Comparison of ENCODE assay signal across 9 cellular contexts in genomic region chr6:155273438-155273837, GRCh38. TPM values are rescaled to one million over a fixed set of nuclear protein-coding genes. Genes with fewer than 3 reads are reported as not detected.
DNase-seq lines count a peak whose midpoint lies in the region; ATAC-seq, FAIRE-seq and TF ChIP-seq lines count a peak whose summit lies in the region.
"Had no signal": no experiment of that assay in that cellular context is flagged by ENCODE, and none has a peak within 500 bp of the region (broad histone marks: within the 10 kb centered on the region; RNA-seq: fewer than 3 reads in every experiment).

No MANE protein-coding gene starts in this region.

- H3K27ac ChIP-seq in Karpas-422 (ENCODE audit: low read length) (peak overlapping the region; percentile 37), H1 (ENCODE audit: low read depth, low read length) (no peak overlapping the region)
- H3K27ac ChIP-seq: right lobe of liver had no signal

- H3K56ac ChIP-seq in H1 (replicated peaks; ENCODE audit: insufficient read length, low read depth, low read length) = no peak overlapping the region

- H2BK12ac ChIP-seq in H1 (ENCODE audit: low read depth, low read length) = no peak overlapping the region

- no peak for TF ChIP-seq CTCF in BE2C (IDR thresholded peaks at IDR 0.05; ENCODE audit: low read depth, low read length)
- no peak for TF ChIP-seq CTCF in H1 (IDR thresholded peaks at IDR 0.05; ENCODE audit: control extremely low read depth in 1 of 3, insufficient read depth in 1 of 3, low read depth in 1 of 3, low read length in 3 of 3)

- H3K9ac ChIP-seq in Karpas-422 (ENCODE audit: low read length) = no peak overlapping the region
- no peak overlapping the region for H3K9ac ChIP-seq in H1 (replicated peaks in 1 of 4; ENCODE audit: extremely low read depth in 1 of 4, low read depth in 3 of 4, low read length in 3 of 4)

- H3K9me2 ChIP-seq in Karpas-422 (replicated peaks; ENCODE audit: insufficient read depth, low read length) = no peaks in the 10 kb centered on the region

- POLR2A ChIA-PET in H1 (lab: Charles Lee; ENCODE audit: partially characterized antibody) = interaction anchor here (0.8 to 1.1 kb wide), 2 partner anchors 34 to 91 kb away, joined by 3 to 5 read pairs; no protein-coding TSS in a partner anchor

- H3K9me3 ChIP-seq in BE2C (no peaks in the 10 kb centered on the region), Karpas-422 (ENCODE audit: low read length) (no peaks in the 10 kb centered on the region), H1 (ENCODE audit: insufficient read depth in 2 of 2, low read depth in 1 of 2, low read length in 1 of 2) (no peaks in the 10 kb centered on the region)
- H3K9me3 ChIP-seq: right lobe of liver had no signal

- H3K4me2 ChIP-seq in Karpas-422 (ENCODE audit: low read depth, low read length, poor library complexity, severe bottlenecking) (no peak overlapping the region), H1 (ENCODE audit: insufficient read depth in 1 of 2, low read depth in 2 of 2, low read length in 2 of 2) (no peak overlapping the region)

- peaks cover 14 to 17% of the 10 kb centered on the region in 2 donors for H3K36me3 Mint-ChIP-seq in naive B cell

- no peak overlapping the region for H3K14ac ChIP-seq in H1 (ENCODE audit: insufficient read length)

- H4K91ac ChIP-seq in H1 (replicated peaks; ENCODE audit: insufficient read length, low read length) = no peak overlapping the region

- no peak; a peak in 1 of 3 replicates for TF ChIP-seq EP300 in H1 (IDR thresholded peaks at IDR 0.05; ENCODE audit: borderline replicate concordance in 1 of 2, low read depth in 2 of 2, low read length in 2 of 2)

- H2BK5ac ChIP-seq in H1 (ENCODE audit: low read depth, low read length) = no peak overlapping the region; the same call in 1 of the 2 replicates

- H3K4me1 ChIP-seq in BE2C (peaks cover 62% of the 10 kb centered on the region), Karpas-422 (ENCODE audit: low read length) (peaks cover 15% of the 10 kb centered on the region), H1 (replicated peaks in 1 of 4; ENCODE audit: control insufficient read depth in 3 of 4, insufficient read depth in 4 of 4, low read length in 3 of 4) (peaks cover 0 to 4% (median 3%) of the 10 kb centered on the region in 4 experiments; a peak in 3 of 7 replicates)
- H3K4me1 ChIP-seq: right lobe of liver had no signal

- H3K4ac ChIP-seq in H1 (replicated peaks; ENCODE audit: insufficient read length, low read depth, low read length) = no peak overlapping the region

- H4K20me1 ChIP-seq in Karpas-422 (ENCODE audit: insufficient read depth, low read depth, low read length) = no peaks in the 10 kb centered on the region
- H4K20me1 ChIP-seq in H1 (replicated peaks in 1 of 2; ENCODE audit: control insufficient read depth in 1 of 2, insufficient read depth in 2 of 2, low read length in 2 of 2) = no peaks in the 10 kb centered on the region

- H4K5ac ChIP-seq in H1 (ENCODE audit: insufficient read length, low read depth, low read length) = no peak overlapping the region

- H3K36me3 ChIP-seq in BE2C = peaks cover 7% of the 10 kb centered on the region
- peaks cover 25% of the 10 kb centered on the region for H3K36me3 ChIP-seq in Karpas-422 (ENCODE audit: insufficient read depth, low read length)
- H3K36me3 ChIP-seq in H1 (ENCODE audit: control insufficient read depth in 2 of 4, insufficient read depth in 4 of 4, low read length in 3 of 4) = peaks cover 0 to 24% (median under 1%) of the 10 kb centered on the region in 4 experiments; a peak in 5 of 8 replicates
- H3K36me3 ChIP-seq: right lobe of liver had no signal

- H2AK5ac ChIP-seq in H1 (ENCODE audit: low read depth, low read length) = no peak overlapping the region

- no peak overlapping the region for H3K23ac ChIP-seq in H1 (ENCODE audit: insufficient read length)

- no peak overlapping the region for H4K8ac ChIP-seq in H1 (ENCODE audit: extremely low read depth, insufficient read depth, low read length)

- WGBS in H1 (ENCODE audit: extremely low coverage in 1 of 2, insufficient coverage in 1 of 2, insufficient read length in 1 of 2, insufficient replicate concordance in 2 of 2, low coverage in 1 of 2, low lambda C conversion rate in 2 of 2, missing lambda C conversion rate in 1 of 2), 2 experiments = 30% methylated on average over 3 of the region's 3 CpGs; no CpG with 5 or more reads in 1 of the 2 experiments

- H3K4me1 Mint-ChIP-seq in naive B cell = peaks cover 0 to 3% (median 0%) of the 10 kb centered on the region in 3 donors

- H3K9me3 Mint-ChIP-seq in naive B cell = no peaks in the 10 kb centered on the region

- FAIRE-seq in H1 (lab: Jason Lieb, UNC) = peak; percentile 75

- in situ Hi-C loops in KBM-7 (cut with MboI; ENCODE audit: low pct_unique_long_range_greater_than_20kb, low sequenced_read_pairs) = no loop called here

- H2AFZ ChIP-seq in Karpas-422 (ENCODE audit: low read length) (no peak overlapping the region), H1 (ENCODE audit: low read length) (no peak overlapping the region)

- no peaks in the 10 kb centered on the region for H3K23me2 ChIP-seq in H1 (ENCODE audit: low read depth, low read length)

- H2BK20ac ChIP-seq in H1 (ENCODE audit: low read length) = no peak overlapping the region

- H3K4me3 Mint-ChIP-seq in naive B cell = no peak overlapping the region

- H3K79me1 ChIP-seq in H1 (ENCODE audit: low read depth, low read length) = peaks cover 3% of the 10 kb centered on the region; the same call in 1 of the 2 replicates

- peak overlapping the region in 4 of 6 donors; percentile 10 to 83 (median 76) for H3K27ac Mint-ChIP-seq in naive B cell

- no peak overlapping the region for H3K4me3 ChIP-seq in BE2C (ENCODE audit: low read depth, low read length)
- H3K4me3 ChIP-seq in Karpas-422 (ENCODE audit: low read length) = no peak overlapping the region
- no peak overlapping the region for H3K4me3 ChIP-seq in H1 (ENCODE audit: extremely low read depth in 1 of 4, insufficient read depth in 2 of 4, low read depth in 3 of 4, low read length in 4 of 4)
- H3K4me3 ChIP-seq: right lobe of liver had no signal

- CTCF ChIA-PET in H1 (lab: Charles Lee; ENCODE audit: partially characterized antibody) = interaction anchor here (2.4 kb wide), 1 partner anchor 10 kb away, joined by 8 read pairs; the partner anchor contains the start of gene CLDN20

- H2BK120ac ChIP-seq in H1 (replicated peaks; ENCODE audit: low read depth, low read length) = no peak overlapping the region

- DNase-seq in BE2C (peak; percentile 82), Karpas-422 (no peak), H1 (ENCODE audit: low read depth in 1 of 2, low spot score in 2 of 2) (no peak), naive B cell (no peak), HuH-7 (ENCODE audit: low spot score) (no peak), KBM-7 (no peak)
- DNase-seq: right lobe of liver had no signal

- H2BK15ac ChIP-seq in H1 (ENCODE audit: low read length) = no peak overlapping the region

- ATAC-seq in naive B cell (ENCODE audit: low read depth in 2 of 2) = no peak
- no peak for ATAC-seq in HG03442 (IDR thresholded peaks at IDR 0.05; ENCODE audit: unreplicated experiment)
- no peak for ATAC-seq in GM18858 (IDR thresholded peaks at IDR 0.05; ENCODE audit: unreplicated experiment)

- H3K27me3 Mint-ChIP-seq in naive B cell = no peaks in the 10 kb centered on the region

- H3K27me3 ChIP-seq in BE2C (no peaks in the 10 kb centered on the region), Karpas-422 (ENCODE audit: low read length) (no peaks in the 10 kb centered on the region), H1 (replicated peaks in 1 of 4; ENCODE audit: control insufficient read depth in 3 of 4, extremely low read depth in 1 of 4, insufficient read depth in 3 of 4, low read length in 3 of 4) (no peaks in the 10 kb centered on the region)
- H3K27me3 ChIP-seq: right lobe of liver had no signal

- peaks cover 58% of the 10 kb centered on the region for H3K79me2 ChIP-seq in Karpas-422 (ENCODE audit: low read length)
- no peaks in the 10 kb centered on the region; a peak in 1 of 4 replicates for H3K79me2 ChIP-seq in H1 (ENCODE audit: control insufficient read depth in 1 of 2, insufficient read depth in 2 of 2, low read length in 2 of 2)

- H3K18ac ChIP-seq in H1 (ENCODE audit: extremely low read depth, low read length) = no peak overlapping the region

- TF ChIP-seq POLR2A in H1 (IDR thresholded peaks at IDR 0.05; ENCODE audit: control extremely low read depth in 1 of 2, low read depth in 2 of 2, low read length in 2 of 2) = no peak

- TF ChIP-seq RAD21 in H1 (IDR thresholded peaks at IDR 0.05 in 1 of 2, conservative IDR thresholded peaks at IDR 0.05 in 1 of 2; ENCODE audit: low read depth in 2 of 2, low read length in 2 of 2) = no peak

TF ChIP-seq in H1, 55 proteins besides CTCF, POLR2A, EP300 and RAD21 (continues in another document):
- peak; percentile 64 for TF ChIP-seq MAFK (IDR thresholded peaks at IDR 0.05; ENCODE audit: low read depth, low read length)

RNA-seq across cellular contexts. Expression of gene CLDN20, which starts 9.6 kb away (rescaled TPM):
- polyA plus RNA-seq in BE2C (2012; ENCODE audit: insufficient read depth, insufficient read length, low read depth) = 0.97 TPM
- not detected in 2 replicates for total RNA-seq in Karpas-422 (2014; rRNA removed; shearing (Covaris generic); ENCODE audit: low replicate concordance)
- total RNA-seq in H1 (2021; fragmentation: NEBNext Ultra II Directional; extraction: Animal tissue kit (Norgen Biotek cat#: 25700)) = not detected in 2 replicates
- polyA plus RNA-seq in H1 (2011; rRNA removed) (not detected in 2 replicates), naive B cell (ENCODE audit: low read depth in 6 of 6) (under 1 TPM in 1 of 6 donors, not detected in 5; 0.22 TPM)
- polyA plus RNA-seq in H1 (2011; cell fraction: cytosol; rRNA removed) = not detected
- not detected for polyA plus RNA-seq in H1 (2011; cell fraction: nucleus; rRNA removed)
- 0.46 to 1.2 TPM (median 0.71 TPM) in 4 replicates for polyA plus RNA-seq in H1 (2012, experiment 1 of 2)
- polyA plus RNA-seq in H1 (2012, experiment 2 of 2) = not detected
- polyA plus RNA-seq in H1 (2013, experiment 1 of 2) = not detected
- not detected for polyA plus RNA-seq in H1 (2013, experiment 2 of 2)
- polyA minus RNA-seq in H1 (2011; rRNA and poly(A)+ RNA removed) = 0.24 TPM in 1 of 2 replicates, not detected in the other
- polyA minus RNA-seq in H1 (2011; cell fraction: cytosol; rRNA and poly(A)+ RNA removed) = not detected
- 0.70 TPM for polyA minus RNA-seq in H1 (2011; cell fraction: nucleus; rRNA and poly(A)+ RNA removed)
- total RNA-seq: right lobe of liver had no signal

RNA-seq across cellular contexts. Expression of gene TFB1M, which starts 40.8 kb away (rescaled TPM):
- 44.9 TPM for polyA plus RNA-seq in BE2C (2012; ENCODE audit: insufficient read depth, insufficient read length, low read depth)
- total RNA-seq in Karpas-422 (2014; rRNA removed; shearing (Covaris generic); ENCODE audit: low replicate concordance) = 40.3 and 45.0 TPM in 2 replicates
- 49.4 and 52.3 TPM in 2 replicates for total RNA-seq in H1 (2021; fragmentation: NEBNext Ultra II Directional; extraction: Animal tissue kit (Norgen Biotek cat#: 25700))
- 17.8 and 28.2 TPM in 2 replicates for polyA plus RNA-seq in H1 (2011; rRNA removed)
- 34.1 TPM for polyA plus RNA-seq in H1 (2011; cell fraction: cytosol; rRNA removed)
- polyA plus RNA-seq in H1 (2011; cell fraction: nucleus; rRNA removed) = 28.3 TPM
- polyA plus RNA-seq in H1 (2012, experiment 1 of 2) = 34.0 to 44.9 TPM (median 38.3 TPM) in 4 replicates
- 12.9 TPM for polyA plus RNA-seq in H1 (2012, experiment 2 of 2)
- 52.4 TPM for polyA plus RNA-seq in H1 (2013, experiment 1 of 2)
- polyA plus RNA-seq in H1 (2013, experiment 2 of 2) = 50.2 TPM
- polyA minus RNA-seq in H1 (2011; rRNA and poly(A)+ RNA removed) = 38.3 and 46.3 TPM in 2 replicates
- 40.7 TPM for polyA minus RNA-seq in H1 (2011; cell fraction: cytosol; rRNA and poly(A)+ RNA removed)
- 111 TPM for polyA minus RNA-seq in H1 (2011; cell fraction: nucleus; rRNA and poly(A)+ RNA removed)
- polyA plus RNA-seq in naive B cell (ENCODE audit: low read depth in 6 of 6) = 10 to 100 TPM in 5 of 6 donors, 1 to 10 TPM in 1; 8.6 to 20.0 (median 14.9) TPM
